ENCODE assay signal across 14 cellular contexts in the genomic region with DNA sequence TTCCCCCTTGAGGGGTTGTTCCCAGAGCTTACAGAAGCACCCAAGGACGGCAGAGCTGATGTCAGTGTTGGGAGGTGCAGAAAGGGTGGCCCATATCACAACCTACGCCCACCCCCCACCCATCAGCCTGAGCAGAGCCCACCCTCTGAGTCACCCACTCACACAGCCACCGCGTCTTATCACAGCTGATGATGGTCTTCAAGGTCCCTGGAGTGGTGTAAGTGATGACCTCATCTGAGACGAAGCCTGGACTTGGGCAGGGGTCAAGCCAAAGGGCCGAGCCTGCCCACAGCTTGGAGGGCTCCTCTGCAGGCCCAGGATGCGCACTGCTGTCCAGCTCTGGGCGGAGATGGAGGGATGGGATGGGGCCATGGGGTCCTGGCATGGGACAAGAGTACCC. TPM values are rescaled to one million over a fixed set of nuclear protein-coding genes. Genes with fewer than 3 reads are reported as not detected.
"Had no signal": no experiment of that assay in that cellular context is flagged by ENCODE, and none has a peak within 500 bp of the region (broad histone marks: within the 10 kb centered on the region; RNA-seq: fewer than 3 reads in every experiment).

No MANE protein-coding gene starts in this region.

- H3K4me1 ChIP-seq: gastrocnemius medialis had no signal

- DNase-seq: activated CD4-positive, alpha-beta T cell treated with anti-CD3 and anti-CD28 coated beads for 4 hours; activated naive CD4-positive, alpha-beta T cell treated with anti-CD3 and anti-CD28 coated beads, Interleukin-2, amount 50 U/mL, for 16 hours; amniotic stem cell; mammary epithelial cell; natural killer cell; occipital lobe; T-helper 17 cell had no signal

- H3K36me3 ChIP-seq: gastrocnemius medialis, heart left ventricle, thyroid gland, uterus had no signal

- H3K4me3 ChIP-seq: body of pancreas, coronary artery, gastrocnemius medialis, heart left ventricle, thyroid gland, uterus had no signal

- H3K9me3 ChIP-seq: body of pancreas, gastrocnemius medialis, heart left ventricle, thyroid gland, uterus had no signal

- H3K27me3 ChIP-seq: body of pancreas, gastrocnemius medialis, heart left ventricle, thyroid gland, uterus had no signal

- H3K27ac ChIP-seq: body of pancreas, gastrocnemius medialis, thyroid gland had no signal

RNA-seq across cellular contexts. Expression of a gene that starts 3.0 kb away (rescaled TPM):
- total RNA-seq: activated CD4-positive, alpha-beta memory T cell treated with anti-CD3 and anti-CD28 coated beads, Interleukin-2, amount 10 ng/mL, durations not matched to agents 7 days and 5 days; natural killer cell; T-helper 17 cell had no signal
- polyA plus RNA-seq: mammary epithelial cell had no signal
